Comparison of ENCODE assay signal across 22 cellular contexts in genomic region chr11:70230151-70230839, GRCh38. TPM values are rescaled to one million over a fixed set of nuclear protein-coding genes. Genes with fewer than 3 reads are reported as not detected.
A peak's percentile ranks its signal among the peaks of the same experiment; 100 is the strongest.
DNase-seq lines count a peak whose midpoint lies in the region; ATAC-seq and TF ChIP-seq lines count a peak whose summit lies in the region.
"Had no signal": no experiment of that assay in that cellular context is flagged by ENCODE, and none has a peak within 500 bp of the region (broad histone marks: within the 10 kb centered on the region; RNA-seq: fewer than 3 reads in every experiment).

No MANE protein-coding gene starts in this region.

- H3K27me3 Mint-ChIP-seq in chondrocyte (ENCODE audit: low read depth): no peaks in the 10 kb centered on the region
- peaks cover 0 to 5% (median 0%) of the 10 kb centered on the region in 5 donors for H3K27me3 Mint-ChIP-seq in naive thymus-derived CD4-positive, alpha-beta T cell

- no peak overlapping the region for H3K4ac ChIP-seq in mesendoderm (ENCODE audit: low read depth, low read length)

- H3K9me3 ChIP-seq in left ventricle myocardium inferior (replicated peaks): no peaks in the 10 kb centered on the region
- no peaks in the 10 kb centered on the region for H3K9me3 ChIP-seq in naive thymus-derived CD4-positive, alpha-beta T cell (ENCODE audit: control insufficient read depth in 2 of 3, low read length in 3 of 3)
- H3K9me3 ChIP-seq: BE2C had no signal

- POLR2A ChIA-PET in naive thymus-derived CD4-positive, alpha-beta T cell (lab: Charles Lee): no interaction called here

- no CpG with 5 or more reads among the region's 8 CpGs for WGBS in mesendoderm (ENCODE audit: extremely low coverage, insufficient coverage, low lambda C conversion rate)

- H3K18ac ChIP-seq in mesendoderm (ENCODE audit: low read length): no peak overlapping the region

- H3K56ac ChIP-seq in mesendoderm (ENCODE audit: low read length): peak overlapping the region; percentile 18

- H3K4me3 Mint-ChIP-seq in chondrocyte (ENCODE audit: unreplicated experiment): no peak overlapping the region
- no peak overlapping the region for H3K4me3 Mint-ChIP-seq in naive thymus-derived CD4-positive, alpha-beta T cell
- H3K4me3 Mint-ChIP-seq: CD8-positive, alpha-beta memory T cell had no signal

- H3K9me3 Mint-ChIP-seq in chondrocyte (ENCODE audit: low read depth): no peaks in the 10 kb centered on the region
- H3K9me3 Mint-ChIP-seq in naive thymus-derived CD4-positive, alpha-beta T cell: peaks cover 0 to 3% (median 0%) of the 10 kb centered on the region in 11 donors
- H3K9me3 Mint-ChIP-seq: CD8-positive, alpha-beta memory T cell had no signal

- no peaks in the 10 kb centered on the region for H3K79me2 ChIP-seq in mesendoderm (ENCODE audit: control insufficient read depth, insufficient read depth, low read length)

- DNase-seq in left ventricle myocardium inferior (no peak), Right ventricle myocardium inferior (ENCODE audit: missing footprints) (no peak), chondrocyte (ENCODE audit: low spot score) (no peak), mesendoderm (no peak), SHP77 treated with DMSO at 0.1 percent for 48 hours (lab: John Stamatoyannopoulos, UW) (no peak), putamen (ENCODE audit: low spot score) (no peak)
- DNase-seq in naive thymus-derived CD4-positive, alpha-beta T cell: no peak
- DNase-seq: BE2C; CD8-positive, alpha-beta memory T cell; DMS79 treated with DMSO at 0.1 percent for 48 hours; GDM1; GOT3; IMR-90; NCI-H1105 treated with DMSO at 0.1 percent for 48 hours; NCI-H187; NCI-H345; NCI-H526; SHP77 had no signal

- no peak for TF ChIP-seq CTCF in left ventricle myocardium inferior (IDR thresholded peaks at IDR 0.05; ENCODE audit: borderline replicate concordance)
- TF ChIP-seq CTCF in chondrocyte (IDR thresholded peaks at IDR 0.05): no peak

- no peak overlapping the region for H2AK5ac ChIP-seq in mesendoderm (ENCODE audit: low read length)

- ATAC-seq in Right ventricle myocardium inferior (no peak), HG03457 (IDR thresholded peaks at IDR 0.05; ENCODE audit: unreplicated experiment) (no peak)
- ATAC-seq in naive thymus-derived CD4-positive, alpha-beta T cell: no peak
- ATAC-seq: GM12878, SK-N-SH treated with all-trans-retinoic acid at 6 μM for 48 hours had no signal

- peak overlapping the region; percentile 66 for H3K27ac ChIP-seq in left ventricle myocardium inferior (replicated peaks)
- no peak overlapping the region for H3K27ac ChIP-seq in mesendoderm (ENCODE audit: low read depth, low read length)
- no peak overlapping the region for H3K27ac ChIP-seq in naive thymus-derived CD4-positive, alpha-beta T cell (ENCODE audit: low read depth, low read length)
- H3K27ac ChIP-seq: 22Rv1 had no signal

- peak overlapping the region; percentile 23 for H3K9ac ChIP-seq in mesendoderm (ENCODE audit: low read length)

- intact Hi-C loops in left ventricle myocardium inferior (cut with micrococcal nuclease) (no loop called here), Right ventricle myocardium inferior (cut with DNase I) (no loop called here)
- intact Hi-C loops in naive thymus-derived CD4-positive, alpha-beta T cell (cut with micrococcal nuclease): no loop called here

- no peak overlapping the region for H3K4me3 ChIP-seq in left ventricle myocardium inferior
- H3K4me3 ChIP-seq in mesendoderm (ENCODE audit: low read length): no peak overlapping the region
- no peak overlapping the region for H3K4me3 ChIP-seq in naive thymus-derived CD4-positive, alpha-beta T cell (ENCODE audit: low read length)
- H3K4me3 ChIP-seq: GM12878 had no signal

- H4K5ac ChIP-seq in mesendoderm (ENCODE audit: low read length): no peak overlapping the region

- H2BK5ac ChIP-seq in mesendoderm (ENCODE audit: low read length): no peak overlapping the region

- no peak overlapping the region for H4K8ac ChIP-seq in mesendoderm (ENCODE audit: low read depth, low read length)

- no peaks in the 10 kb centered on the region for H3K27me3 ChIP-seq in left ventricle myocardium inferior (ENCODE audit: low read depth)
- H3K27me3 ChIP-seq in mesendoderm (ENCODE audit: insufficient read depth, low read length, poor library complexity): no peaks in the 10 kb centered on the region
- H3K27me3 ChIP-seq in naive thymus-derived CD4-positive, alpha-beta T cell (ENCODE audit: control insufficient read depth in 2 of 2, insufficient read depth in 2 of 2, low read length in 2 of 2): no peaks in the 10 kb centered on the region
- H3K27me3 ChIP-seq: BE2C had no signal

- H2BK15ac ChIP-seq in mesendoderm (replicated peaks; ENCODE audit: low read depth): no peak overlapping the region

- no peak overlapping the region for H2BK120ac ChIP-seq in mesendoderm (ENCODE audit: low read depth, low read length)

- H3K36me3 ChIP-seq in left ventricle myocardium inferior: no peaks in the 10 kb centered on the region
- H3K36me3 ChIP-seq in mesendoderm (ENCODE audit: control insufficient read depth, insufficient read depth, low read length): no peaks in the 10 kb centered on the region
- no peaks in the 10 kb centered on the region for H3K36me3 ChIP-seq in naive thymus-derived CD4-positive, alpha-beta T cell (ENCODE audit: control insufficient read depth in 2 of 3, insufficient read depth in 3 of 3, low read length in 3 of 3)
- H3K36me3 ChIP-seq: BE2C had no signal

- H3K4me1 ChIP-seq in left ventricle myocardium inferior (peaks cover 14% of the 10 kb centered on the region), mesendoderm (ENCODE audit: control insufficient read depth, low read depth, low read length) (peaks cover 10% of the 10 kb centered on the region)
- no peaks in the 10 kb centered on the region for H3K4me1 ChIP-seq in naive thymus-derived CD4-positive, alpha-beta T cell (ENCODE audit: control insufficient read depth in 2 of 2, insufficient read depth in 2 of 2, low read length in 2 of 2)
- H3K4me1 ChIP-seq: BE2C had no signal

- no peaks in the 10 kb centered on the region for H3K36me3 Mint-ChIP-seq in chondrocyte (ENCODE audit: low read depth)
- H3K36me3 Mint-ChIP-seq in naive thymus-derived CD4-positive, alpha-beta T cell: no peaks in the 10 kb centered on the region
- H3K36me3 Mint-ChIP-seq: CD8-positive, alpha-beta memory T cell had no signal

- H3K4me1 Mint-ChIP-seq in chondrocyte (ENCODE audit: low read depth): peaks cover 35% of the 10 kb centered on the region
- no peaks in the 10 kb centered on the region for H3K4me1 Mint-ChIP-seq in naive thymus-derived CD4-positive, alpha-beta T cell
- H3K4me1 Mint-ChIP-seq: CD8-positive, alpha-beta memory T cell had no signal

- no peak overlapping the region for H3K4me2 ChIP-seq in mesendoderm (ENCODE audit: low read length)

- H3K27ac Mint-ChIP-seq in chondrocyte (ENCODE audit: unreplicated experiment): peak overlapping the region; percentile 66
- no peak overlapping the region for H3K27ac Mint-ChIP-seq in naive thymus-derived CD4-positive, alpha-beta T cell
- H3K27ac Mint-ChIP-seq: CD8-positive, alpha-beta memory T cell had no signal

- H3K79me1 ChIP-seq in mesendoderm (ENCODE audit: low read length): no peaks in the 10 kb centered on the region

- CTCF ChIA-PET in naive thymus-derived CD4-positive, alpha-beta T cell (lab: Charles Lee): no interaction called here

- no peak overlapping the region for H3K23ac ChIP-seq in mesendoderm (ENCODE audit: low read length)

RNA-seq across cellular contexts. Expression of gene FADD, which starts 27.2 kb away (rescaled TPM):
- 10.7 TPM for total RNA-seq in left ventricle myocardium inferior
- 12.8 TPM for total RNA-seq in Right ventricle myocardium inferior
- 23.2 to 26.8 TPM (median 26.2 TPM) in 3 replicates for total RNA-seq in chondrocyte
- 40.9 TPM for polyA plus RNA-seq in mesendoderm (2013, experiment 1 of 2)
- polyA plus RNA-seq in mesendoderm (2013, experiment 2 of 2): 40.4 TPM
- total RNA-seq in naive thymus-derived CD4-positive, alpha-beta T cell: 10 to 100 TPM in 3 of 5 experiments, 1 to 10 TPM in 2; 9.6 to 40.9 (median 38.4) TPM
- polyA plus RNA-seq in naive thymus-derived CD4-positive, alpha-beta T cell: 10 to 100 TPM; 11.4 to 27.2 TPM

RNA-seq across cellular contexts. Expression of gene PPFIA1, which starts 40.2 kb away (rescaled TPM):
- total RNA-seq in left ventricle myocardium inferior (45.3 TPM), Right ventricle myocardium inferior (43.8 TPM), chondrocyte (60.2 to 63.5 TPM (median 62.6 TPM) in 3 replicates)
- polyA plus RNA-seq in mesendoderm (2013, experiment 1 of 2): 43.8 TPM
- 45.8 TPM for polyA plus RNA-seq in mesendoderm (2013, experiment 2 of 2)
- total RNA-seq in naive thymus-derived CD4-positive, alpha-beta T cell: 10 to 100 TPM; 41.5 to 71.0 (median 52.3) TPM
- 10 to 100 TPM; 14.3 to 14.8 TPM for polyA plus RNA-seq in naive thymus-derived CD4-positive, alpha-beta T cell
